In the genomic region with DNA sequence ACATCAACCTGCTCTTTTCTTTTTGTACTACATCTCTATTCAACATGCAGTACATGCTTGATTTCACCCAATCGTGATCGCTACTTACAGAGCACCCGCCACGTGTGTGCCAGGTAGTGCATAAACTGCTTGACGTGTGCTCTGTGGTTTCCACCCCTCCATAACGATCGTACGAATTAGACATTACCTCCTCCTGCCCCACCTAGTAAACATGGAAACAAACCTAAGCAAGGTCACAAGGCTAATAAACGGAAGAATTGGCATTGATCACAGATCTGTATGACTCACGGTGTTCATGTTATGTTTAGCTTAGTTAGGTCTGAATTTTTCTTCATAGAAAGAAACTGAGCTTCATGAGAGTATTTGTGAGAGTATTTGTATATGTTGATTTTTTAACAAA, we compare ENCODE assay signal across 19 cellular contexts.
"Had no signal": no experiment of that assay in that cellular context is flagged by ENCODE, and none has a peak within 500 bp of the region (broad histone marks: within the 10 kb centered on the region; RNA-seq: fewer than 3 reads in every experiment).

No MANE protein-coding gene starts in this region.

- H3K27ac ChIP-seq: coronary artery, left lung, sigmoid colon, upper lobe of right lung had no signal

- H3K36me3 ChIP-seq: sigmoid colon, upper lobe of right lung had no signal

- DNase-seq: activated CD4-positive, alpha-beta T cell treated with anti-CD3 and anti-CD28 coated beads, Interleukin-2, amount 10 ng/mL, durations not matched to agents 7 days and 5 days; activated CD4-positive, CD25-positive, alpha-beta regulatory T cell; activated naive CD4-positive, alpha-beta T cell treated with anti-CD3 and anti-CD28 coated beads for 36 hours; activated T-cell treated with anti-CD3 and anti-CD28 coated beads for 4 hours; caudate nucleus; effector memory CD4-positive, alpha-beta T cell; glutamatergic neuron; immature natural killer cell; left lung; occipital lobe; sigmoid colon; stimulated activated CD4-positive, alpha-beta T cell treated with anti-CD3 and anti-CD28 coated beads, Interleukin-12 subunit alpha, Interleukin-12 subunit beta, amount 100 ng/mL, for 4 hours; stimulated activated CD4-positive, alpha-beta T cell treated with anti-CD3 and anti-CD28 coated beads, Interleukin-2, amount 100 ng/mL, for 48 hours; stimulated activated naive CD4-positive, alpha-beta T cell treated with Interleukin-2 at 50 U/mL for 16 hours; T-helper 17 cell; upper lobe of right lung had no signal

- H3K4me1 ChIP-seq: left lung had no signal

- H3K9me3 ChIP-seq: left lung, sigmoid colon, upper lobe of right lung had no signal

- H3K27me3 ChIP-seq: left lung, sigmoid colon, upper lobe of right lung had no signal

- H3K4me3 ChIP-seq: coronary artery, left lung, sigmoid colon, upper lobe of right lung had no signal

- ATAC-seq: activated T-helper 17 cell treated with anti-CD3 and anti-CD28 coated beads, Interleukin-2, amount 50 U/mL, for 72 hours; left lung; natural killer cell treated with Interleukin-12 subunit alpha and Interleukin-12 subunit beta and Interleukin-15 and Interleukin-18, amount 100 ng/mL, for 72 hours; T-helper 17 cell; upper lobe of right lung had no signal
